Comparison of ENCODE assay signal across 23 cellular contexts in genomic region chr14:38316922-38317321, GRCh38.
DNase-seq lines count a peak whose midpoint lies in the region; ATAC-seq and TF ChIP-seq lines count a peak whose summit lies in the region.
"Had no signal": no experiment of that assay in that cellular context is flagged by ENCODE, and none has a peak within 500 bp of the region (broad histone marks: within the 10 kb centered on the region; RNA-seq: fewer than 3 reads in every experiment).

No MANE protein-coding gene starts in this region.

- 74 to 84% (median 82%) methylated on average over 3 of the region's 3 CpGs for WGBS in heart left ventricle, 4 donors

- no peaks in the 10 kb centered on the region for H3K36me3 ChIP-seq in heart left ventricle
- H3K36me3 ChIP-seq: BE2C, BLaER1 had no signal

- ATAC-seq in GM21390 (IDR thresholded peaks at IDR 0.05; ENCODE audit: unreplicated experiment), result no peak
- no peak for ATAC-seq in heart left ventricle
- ATAC-seq: GM12878 had no signal

- no peaks in the 10 kb centered on the region for H3K27me3 ChIP-seq in heart left ventricle
- H3K27me3 ChIP-seq: BE2C, BLaER1 had no signal

- peaks cover 0 to 6% (median 0%) of the 10 kb centered on the region in 12 donors for H3K9me3 ChIP-seq in heart left ventricle
- H3K9me3 ChIP-seq: BE2C had no signal

- H3K4me3 ChIP-seq in heart left ventricle, result no peak overlapping the region
- H3K4me3 ChIP-seq: BLaER1, GM12878 had no signal

- H3K4me1 ChIP-seq in heart left ventricle, result peaks cover 0 to 4% (median 0%) of the 10 kb centered on the region in 12 donors
- H3K4me1 ChIP-seq: BE2C, BLaER1 had no signal

- intact Hi-C loops in heart left ventricle (cut with DNase I), result loop anchor here in 2 of 10 donors (5.0 to 10.0 kb wide), 2 partner anchors 35 to 98 kb away; no protein-coding TSS in a partner anchor

- no peak overlapping the region for H3K27ac ChIP-seq in heart left ventricle
- H3K27ac ChIP-seq: BLaER1 had no signal

- TF ChIP-seq POLR2A in heart left ventricle (IDR thresholded peaks at IDR 0.05), result no peak

- DNase-seq in NCI-H82 (lab: John Stamatoyannopoulos, UW) (peak; percentile 24), NCI-H82 treated with DMSO at 0.1 percent for 48 hours (lab: John Stamatoyannopoulos, UW; ENCODE audit: unreplicated experiment) (no peak), DMS79 (lab: John Stamatoyannopoulos, UW) (peak; percentile 18), DMS79 treated with DMSO at 0.1 percent for 48 hours (lab: John Stamatoyannopoulos, UW) (peak; percentile 24), NCI-H69 (lab: John Stamatoyannopoulos, UW) (peak; percentile 74), heart left ventricle (no peak)
- DNase-seq: 8988T; ACHN; BE2C; C1 segment of cervical spinal cord; CD4-positive, alpha-beta memory T cell; CD4-positive, CD25-positive, alpha-beta regulatory T cell; CD8-positive, alpha-beta memory T cell; COR-L47; DMS 273 treated with DMSO at 0.1 percent for 48 hours; DMS153; DMS53; DND-41; EL; GDM1 had no signal

- no peak for TF ChIP-seq CTCF in heart left ventricle (IDR thresholded peaks at IDR 0.05)

Comparison
In these comparisons a context has a peak if more than half of its experiments do, and no peak if none do; other contexts are left out.
1. DNase-seq: peak in NCI-H82 (single experiment), DMS79 (single experiment), DMS79 treated with DMSO at 0.1 percent for 48 hours (single experiment) and NCI-H69 (single experiment); none in NCI-H82 treated with DMSO at 0.1 percent for 48 hours (single experiment) and heart left ventricle (0 of 5).